Comparison of ENCODE assay signal across 19 cellular contexts in genomic region chr2:19569300-19569791, GRCh38.
DNase-seq lines count a peak whose midpoint lies in the region; ATAC-seq and TF ChIP-seq lines count a peak whose summit lies in the region.
"Had no signal": no experiment of that assay in that cellular context is flagged by ENCODE, and none has a peak within 500 bp of the region (broad histone marks: within the 10 kb centered on the region; RNA-seq: fewer than 3 reads in every experiment).

No MANE protein-coding gene starts in this region.

- intact Hi-C loops in mucosa of descending colon (cut with DNase I, micrococcal nuclease): no loop called here

- H3K4me1 ChIP-seq in NT2/D1 (ENCODE audit: insufficient read depth, insufficient read length) (no peaks in the 10 kb centered on the region), mucosa of descending colon (ENCODE audit: low read depth) (peaks cover 11% of the 10 kb centered on the region)
- H3K4me1 ChIP-seq: HAP-1, Peyer's patch, uterus had no signal

- no peak overlapping the region for H3K4me3 ChIP-seq in NT2/D1 (ENCODE audit: insufficient read length, low read depth)
- H3K4me3 ChIP-seq in epithelial cell of proximal tubule (ENCODE audit: low read depth, low read length): no peak overlapping the region
- no peak overlapping the region for H3K4me3 ChIP-seq in mucosa of descending colon
- H3K4me3 ChIP-seq: HAP-1, Peyer's patch, uterus had no signal

- peak; percentile 23 for DNase-seq in EL
- DNase-seq in NT2/D1 (ENCODE audit: low read depth, low spot score): peak; percentile 11
- DNase-seq in epithelial cell of proximal tubule (ENCODE audit: low read depth): peak; percentile 12
- DNase-seq in mucosa of descending colon: peak in 1 of 3 donors; percentile 13
- DNase-seq in cerebellar cortex (ENCODE audit: low spot score): no peak
- DNase-seq in retina: no peak
- DNase-seq: activated CD4-positive, alpha-beta T cell treated with anti-CD3 and anti-CD28 coated beads for 36 hours; activated effector memory CD4-positive, alpha-beta T cell treated with Interleukin-2 at 50 U/mL for 16 hours; anterior cingulate cortex; Kasumi-1; NCI-H1436; NCI-H82; Peyer's patch; SK-N-SH; stimulated activated CD8-positive, alpha-beta memory T cell treated with anti-CD3 and anti-CD28 coated beads, Interleukin-4, amount 100 ng/mL, for 48 hours; uterus had no signal

- no peaks in the 10 kb centered on the region for H3K9me3 ChIP-seq in NT2/D1 (ENCODE audit: insufficient read depth, low read length)
- no peaks in the 10 kb centered on the region for H3K9me3 ChIP-seq in mucosa of descending colon
- H3K9me3 ChIP-seq: HAP-1, Peyer's patch, SK-N-SH, uterus had no signal

- no peak overlapping the region for H3K9ac ChIP-seq in NT2/D1 (ENCODE audit: insufficient read length, low read depth)
- H3K9ac ChIP-seq: SK-N-SH had no signal

- H3K36me3 ChIP-seq in NT2/D1 (ENCODE audit: insufficient read depth, insufficient read length, low read length): no peaks in the 10 kb centered on the region
- no peaks in the 10 kb centered on the region for H3K36me3 ChIP-seq in mucosa of descending colon (ENCODE audit: low read depth)
- H3K36me3 ChIP-seq: HAP-1, Peyer's patch, uterus had no signal

- TF ChIP-seq CTCF in epithelial cell of proximal tubule (conservative IDR thresholded peaks at IDR 0.05; ENCODE audit: low read depth, low read length) (no peak), mucosa of descending colon (IDR thresholded peaks at IDR 0.05) (no peak)

- H3K27me3 ChIP-seq in NT2/D1 (ENCODE audit: insufficient read depth, insufficient read length): no peaks in the 10 kb centered on the region
- H3K27me3 ChIP-seq: Peyer's patch, uterus had no signal

- ATAC-seq in mucosa of descending colon (peak; percentile 87), HG02970 (IDR thresholded peaks at IDR 0.05; ENCODE audit: low FRiP score, unreplicated experiment) (no peak), SK-N-SH treated with all-trans-retinoic acid at 6 μM for 48 hours (no peak)
- ATAC-seq: activated CD4-positive, alpha-beta T cell treated with anti-CD3 and anti-CD28 coated beads for 36 hours had no signal

TF ChIP-seq in SK-N-SH treated with all-trans-retinoic acid at 6 μM for 48 hours, 23 proteins besides CTCF, POLR2A, EP300 and RAD21:
- no peak for TF ChIP-seq RARB (CRISPR knock-in tag; IDR thresholded peaks at IDR 0.05)
- no peak for TF ChIP-seq ZFP3 (CRISPR knock-in tag; IDR thresholded peaks at IDR 0.05)
- TF ChIP-seq POU6F1 (CRISPR knock-in tag; IDR thresholded peaks at IDR 0.05; ENCODE audit: borderline replicate concordance, low read depth): no peak
- TF ChIP-seq SNAI2 (CRISPR knock-in tag; IDR thresholded peaks at IDR 0.05): no peak
- no peak for TF ChIP-seq ZC3H10 (CRISPR knock-in tag; IDR thresholded peaks at IDR 0.05)
- no peak for TF ChIP-seq TOX (CRISPR knock-in tag; IDR thresholded peaks at IDR 0.05; ENCODE audit: borderline replicate concordance)
- no peak for TF ChIP-seq ZNF8 (CRISPR knock-in tag; IDR thresholded peaks at IDR 0.05)

Comparison
In these comparisons a context has a peak if more than half of its experiments do, and no peak if none do; other contexts are left out.
1. DNase-seq: peak in EL (single experiment), NT2/D1 (single experiment) and epithelial cell of proximal tubule (single experiment); none in cerebellar cortex (single experiment) and retina (single experiment).